25 cellular contexts compared by ENCODE assay signal in the genomic region with DNA sequence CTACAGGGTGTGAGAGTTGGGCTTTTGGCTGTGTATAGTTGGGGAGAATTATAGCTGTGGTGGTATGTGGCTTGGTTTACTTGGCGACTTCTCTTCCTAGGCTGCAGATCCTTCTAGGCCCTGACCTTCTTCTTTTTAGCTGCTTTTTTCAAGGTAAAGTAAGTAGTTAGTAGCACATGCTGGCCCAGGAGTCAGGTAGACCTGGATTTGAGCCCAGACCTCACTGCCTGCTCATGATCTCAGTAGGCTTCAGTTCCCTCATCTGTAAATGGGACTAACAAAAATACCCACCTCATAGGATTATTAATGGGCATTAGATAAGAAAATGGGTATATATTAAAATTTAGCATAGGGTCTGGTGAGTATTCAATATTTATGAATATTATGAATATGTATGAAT. TPM values are rescaled to one million over a fixed set of nuclear protein-coding genes. Genes with fewer than 3 reads are reported as not detected.
"Had no signal": no experiment of that assay in that cellular context is flagged by ENCODE, and none has a peak within 500 bp of the region (broad histone marks: within the 10 kb centered on the region; RNA-seq: fewer than 3 reads in every experiment).

No MANE protein-coding gene starts in this region.

- H3K9me3 Mint-ChIP-seq: activated CD4-positive, alpha-beta memory T cell treated with anti-CD3 and anti-CD28 coated beads, Interleukin-2, amount 10 ng/mL, durations not matched to agents 7 days and 5 days; effector memory CD8-positive, alpha-beta T cell; immature natural killer cell; naive thymus-derived CD4-positive, alpha-beta T cell; stimulated activated memory B cell treated with anti-CD40 and anti-IgM and Interleukin-4, amounts not matched to agents 10 μg/mL and 1 μg/mL and 100 μg/mL, for 72 hours had no signal

- H3K27me3 ChIP-seq: brain microvascular endothelial cell, dorsolateral prefrontal cortex, hepatocyte, testis, uterus had no signal

- H3K4me3 Mint-ChIP-seq: activated CD4-positive, alpha-beta memory T cell treated with anti-CD3 and anti-CD28 coated beads, Interleukin-2, amount 10 ng/mL, durations not matched to agents 7 days and 5 days; effector memory CD8-positive, alpha-beta T cell; immature natural killer cell; stimulated activated memory B cell treated with anti-CD40 and anti-IgM and Interleukin-4, amounts not matched to agents 10 μg/mL and 1 μg/mL and 100 μg/mL, for 72 hours had no signal

- H3K4me3 ChIP-seq: dorsolateral prefrontal cortex, hepatocyte, lung, SK-N-MC, testis, uterus had no signal

- H3K9me3 ChIP-seq: testis, uterus had no signal

- H3K27me3 Mint-ChIP-seq: activated CD4-positive, alpha-beta memory T cell treated with anti-CD3 and anti-CD28 coated beads, Interleukin-2, amount 10 ng/mL, durations not matched to agents 7 days and 5 days; effector memory CD8-positive, alpha-beta T cell; naive thymus-derived CD4-positive, alpha-beta T cell; stimulated activated memory B cell treated with anti-CD40 and anti-IgM and Interleukin-4, amounts not matched to agents 10 μg/mL and 1 μg/mL and 100 μg/mL, for 72 hours had no signal

- H3K36me3 ChIP-seq: uterus had no signal

- H3K4me1 ChIP-seq: testis, uterus had no signal

- H3K27ac ChIP-seq: brain microvascular endothelial cell, dorsolateral prefrontal cortex, hepatocyte, SK-N-MC, testis, uterus, WERI-Rb-1 had no signal

- DNase-seq: activated CD4-positive, alpha-beta memory T cell treated with anti-CD3 and anti-CD28 coated beads, Interleukin-2, amount 10 ng/mL, durations not matched to agents 7 days and 5 days; activated naive CD4-positive, alpha-beta T cell treated with Interleukin-2 at 50 U/mL for 16 hours; anterior cingulate cortex; brain microvascular endothelial cell; caudate nucleus; dorsolateral prefrontal cortex; effector memory CD8-positive, alpha-beta T cell; foreskin melanocyte; glutamatergic neuron; immature natural killer cell; naive thymus-derived CD4-positive, alpha-beta T cell; posterior cingulate gyrus; small intestine; stimulated activated CD4-positive, alpha-beta T cell treated with anti-CD3 and anti-CD28 coated beads, Interleukin-2, amount 100 ng/mL, for 24 hours; SW 1271; testis; uterus; WERI-Rb-1 had no signal

- ATAC-seq: effector memory CD8-positive, alpha-beta T cell; esophagus mucosa; left lobe of liver; naive thymus-derived CD4-positive, alpha-beta T cell; sciatic nerve; stimulated activated memory B cell treated with anti-CD40 and anti-IgM and Interleukin-4, amounts not matched to agents 10 μg/mL and 1 μg/mL and 100 μg/mL, for 72 hours had no signal

- H3K27ac Mint-ChIP-seq: activated CD4-positive, alpha-beta memory T cell treated with anti-CD3 and anti-CD28 coated beads, Interleukin-2, amount 10 ng/mL, durations not matched to agents 7 days and 5 days; immature natural killer cell had no signal

RNA-seq across cellular contexts. Expression of a gene that starts 17.4 kb away (rescaled TPM):
- total RNA-seq: left lobe of liver had no signal
